ENCODE assay signal across 10 cellular contexts in genomic region chr20:49287555-49288249, GRCh38. TPM values are rescaled to one million over a fixed set of nuclear protein-coding genes. Genes with fewer than 3 reads are reported as not detected.
A peak's percentile ranks its signal among the peaks of the same experiment; 100 is the strongest.
DNase-seq lines count a peak whose midpoint lies in the region; ATAC-seq and TF ChIP-seq lines count a peak whose summit lies in the region.
"Had no signal": no experiment of that assay in that cellular context is flagged by ENCODE, and none has a peak within 500 bp of the region (broad histone marks: within the 10 kb centered on the region; RNA-seq: fewer than 3 reads in every experiment).

No MANE protein-coding gene starts in this region.

- CTCF ChIA-PET in activated naive CD4-positive, alpha-beta T cell treated with anti-CD3 and anti-CD28 coated beads for 36 hours (lab: Charles Lee), result interaction anchor here (0.5 to 1.2 kb wide), 3 partner anchors 9 to 613 kb away, joined by 3 to 4 read pairs (median 3); no protein-coding TSS in a partner anchor

- H3K4me3 Mint-ChIP-seq in activated naive CD4-positive, alpha-beta T cell treated with anti-CD3 and anti-CD28 coated beads for 36 hours, result no peak overlapping the region

- peaks cover 85% of the 10 kb centered on the region for H3K36me3 Mint-ChIP-seq in activated naive CD4-positive, alpha-beta T cell treated with anti-CD3 and anti-CD28 coated beads for 36 hours (ENCODE audit: low read depth)

- no peak for TF ChIP-seq EP300 in suprapubic skin (IDR thresholded peaks at IDR 0.05)

- intact Hi-C loops in activated naive CD4-positive, alpha-beta T cell treated with anti-CD3 and anti-CD28 coated beads for 36 hours (cut with micrococcal nuclease), result no loop called here

- H3K4me3 ChIP-seq in suprapubic skin, result no peak overlapping the region

- H3K9me3 Mint-ChIP-seq in activated naive CD4-positive, alpha-beta T cell treated with anti-CD3 and anti-CD28 coated beads for 36 hours, result peaks cover 15% of the 10 kb centered on the region

- peaks cover 53% of the 10 kb centered on the region for H3K4me1 Mint-ChIP-seq in activated naive CD4-positive, alpha-beta T cell treated with anti-CD3 and anti-CD28 coated beads for 36 hours (ENCODE audit: low read depth)

- H3K27me3 Mint-ChIP-seq in activated naive CD4-positive, alpha-beta T cell treated with anti-CD3 and anti-CD28 coated beads for 36 hours (ENCODE audit: low read depth), result no peaks in the 10 kb centered on the region

- no peak for TF ChIP-seq POLR2A in suprapubic skin (IDR thresholded peaks at IDR 0.05)

- peaks cover 14% of the 10 kb centered on the region for H3K9me3 ChIP-seq in suprapubic skin

- peaks cover 87% of the 10 kb centered on the region for H3K36me3 ChIP-seq in suprapubic skin

- peak overlapping the region; percentile 82 for H3K27ac Mint-ChIP-seq in activated naive CD4-positive, alpha-beta T cell treated with anti-CD3 and anti-CD28 coated beads for 36 hours

- ATAC-seq in GM21737 (IDR thresholded peaks at IDR 0.05; ENCODE audit: unreplicated experiment), result no peak

- no peaks in the 10 kb centered on the region for H3K27me3 ChIP-seq in suprapubic skin

- DNase-seq in activated naive CD4-positive, alpha-beta T cell treated with anti-CD3 and anti-CD28 coated beads for 36 hours, result no peak
- DNase-seq in activated naive CD4-positive, alpha-beta T cell treated with Interleukin-2 at 50 U/mL for 16 hours, result no peak
- peak; percentile 47 for DNase-seq in SW480 (ENCODE audit: low spot score)
- DNase-seq in fibroblast of peridontal ligament (ENCODE audit: extremely low read depth), result peak; percentile 76
- no peak for DNase-seq in suprapubic skin (ENCODE audit: low spot score in 2 of 2)
- no peak for DNase-seq in hippocampal formation (lab: John Stamatoyannopoulos, UW)
- no peak for DNase-seq in inferior parietal cortex (ENCODE audit: extremely low spot score)
- DNase-seq: activated CD4-positive, alpha-beta T cell treated with anti-CD3 and anti-CD28 coated beads for 4 hours; NCI-H1092 treated with DMSO at 0.1 percent for 48 hours had no signal

- H3K27ac ChIP-seq in suprapubic skin, result peak overlapping the region; percentile 48

- no peak for TF ChIP-seq CTCF in suprapubic skin (IDR thresholded peaks at IDR 0.05)

- peaks cover 9% of the 10 kb centered on the region for H3K4me1 ChIP-seq in suprapubic skin

RNA-seq across cellular contexts. Expression of gene ZNFX1, which starts 9.8 kb away (rescaled TPM):
- 10 to 100 TPM; 18.2 to 19.0 TPM for total RNA-seq in activated naive CD4-positive, alpha-beta T cell treated with anti-CD3 and anti-CD28 coated beads for 36 hours
- total RNA-seq in suprapubic skin, result 10 to 100 TPM; 25.9 to 36.1 (median 33.2) TPM

Comparison
In these comparisons a context has a peak if more than half of its experiments do, and no peak if none do; other contexts are left out.
1. DNase-seq: peak in SW480 (single experiment) and fibroblast of peridontal ligament (single experiment); none in activated naive CD4-positive, alpha-beta T cell treated with anti-CD3 and anti-CD28 coated beads for 36 hours (single experiment), activated naive CD4-positive, alpha-beta T cell treated with Interleukin-2 at 50 U/mL for 16 hours (single experiment), suprapubic skin (0 of 2), hippocampal formation (0 of 2) and inferior parietal cortex (single experiment).